Comparison of ENCODE assay signal across 25 cellular contexts in the genomic region with DNA sequence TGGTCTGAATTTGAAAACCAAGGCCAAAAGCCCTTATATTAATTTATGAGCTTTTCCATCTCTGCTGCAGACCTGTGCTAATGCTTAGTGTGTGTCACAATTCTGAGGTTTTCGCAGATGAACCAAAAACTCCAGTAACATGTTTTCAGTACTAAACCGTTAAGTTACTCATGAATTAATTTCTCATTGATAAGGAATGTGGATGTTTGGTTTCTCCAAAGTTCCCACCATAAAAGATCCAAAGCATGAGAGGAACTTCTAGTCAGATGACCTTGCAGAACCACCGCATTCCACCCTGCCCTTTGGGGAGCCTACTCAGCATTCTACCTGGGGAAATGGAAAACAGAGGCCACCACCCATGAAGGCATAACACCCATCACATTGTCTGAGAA. TPM values are rescaled to one million over a fixed set of nuclear protein-coding genes. Genes with fewer than 3 reads are reported as not detected.
DNase-seq lines count a peak whose midpoint lies in the region; FAIRE-seq and TF ChIP-seq lines count a peak whose summit lies in the region.
"Had no signal": no experiment of that assay in that cellular context is flagged by ENCODE, and none has a peak within 500 bp of the region (broad histone marks: within the 10 kb centered on the region; RNA-seq: fewer than 3 reads in every experiment).

No MANE protein-coding gene starts in this region.

- H3K4me3 ChIP-seq in foreskin fibroblast (ENCODE audit: low read depth in 1 of 2, low read length in 2 of 2) = no peak overlapping the region
- H3K4me3 ChIP-seq: adrenal gland, lower lobe of right lung, skin epidermis, testis had no signal

- FAIRE-seq in GM12891 (lab: Jason Lieb, UNC) = no peak
- FAIRE-seq: HTR-8/SVneo, islet of Langerhans had no signal

- peak; percentile 65 for DNase-seq in GM04503 (ENCODE audit: low read depth)
- peak; percentile 56 for DNase-seq in amniotic epithelial cell (ENCODE audit: low read depth)
- peak; percentile 58 to 77 for DNase-seq in foreskin fibroblast
- DNase-seq in DMS53 (lab: John Stamatoyannopoulos, UW) = no peak
- no peak for DNase-seq in GM12891 (ENCODE audit: insufficient read length, low spot score)
- DNase-seq in hepatic stellate cell (ENCODE audit: low spot score) = no peak
- no peak for DNase-seq in NCI-H526 treated with DMSO at 0.1 percent for 48 hours (lab: John Stamatoyannopoulos, UW)
- DNase-seq: activated CD8-positive, alpha-beta T cell treated with anti-CD3 and anti-CD28 coated beads for 36 hours; activated gamma-delta T cell; adrenal gland; BE2C; Calu3; dermis blood vessel endothelial cell; H7; hippocampal formation; lower lobe of right lung; NCI-H1048; NCI-H187 treated with DMSO at 0.1 percent for 48 hours; NCI-H2227 treated with DMSO at 0.1 percent for 48 hours; stimulated activated CD4-positive, alpha-beta T cell treated with anti-CD3 and anti-CD28 coated beads, Interleukin-1b, Interleukin-23, amount 100 ng/mL, for 48 hours; T-helper 9 cell; testis had no signal

- no peak for TF ChIP-seq POLR2A in GM12891 (IDR thresholded peaks at IDR 0.05; ENCODE audit: low read depth, low read length)

- TF ChIP-seq CTCF in foreskin fibroblast (IDR thresholded peaks at IDR 0.05; ENCODE audit: low read depth, low read length) = no peak

TF ChIP-seq in GM12891, 5 proteins besides CTCF, POLR2A, EP300 and RAD21:
- TF ChIP-seq TAF1 (IDR thresholded peaks at IDR 0.05; ENCODE audit: low read depth, low read length) (no peak), PAX5 (IDR thresholded peaks at IDR 0.05; ENCODE audit: insufficient read depth, low read length, severe bottlenecking) (no peak), POU2F2 (IDR thresholded peaks at IDR 0.05; ENCODE audit: low read depth, low read length) (no peak), POLR2AphosphoS5 (IDR thresholded peaks at IDR 0.05; ENCODE audit: low read depth, low read length) (no peak), SPI1 (IDR thresholded peaks at IDR 0.05; ENCODE audit: low read depth, low read length) (no peak)

RNA-seq across cellular contexts. Expression of a gene that starts 7.5 kb away (rescaled TPM):
- 0.33 TPM for polyA plus RNA-seq in GM12891 (2012; ENCODE audit: low read depth, missing spikeins)

RNA-seq across cellular contexts. Expression of a gene that starts 7.5 kb away (rescaled TPM):
- polyA plus RNA-seq in GM12891 (2012; ENCODE audit: low read depth, missing spikeins) = 9.5 TPM

Comparison
In these comparisons a context has a peak if more than half of its experiments do, and no peak if none do; other contexts are left out.
1. DNase-seq: peak in GM04503 (single experiment), amniotic epithelial cell (single experiment) and foreskin fibroblast (2 of 2); none in DMS53 (single experiment), GM12891 (single experiment), hepatic stellate cell (single experiment) and NCI-H526 treated with DMSO at 0.1 percent for 48 hours (single experiment).